ENCODE assay signal across 24 cellular contexts in genomic region chr19:9939301-9939913, GRCh38. TPM values are rescaled to one million over a fixed set of nuclear protein-coding genes. Genes with fewer than 3 reads are reported as not detected.
DNase-seq lines count a peak whose midpoint lies in the region; ATAC-seq, FAIRE-seq and TF ChIP-seq lines count a peak whose summit lies in the region.
"Had no signal": no experiment of that assay in that cellular context is flagged by ENCODE, and none has a peak within 500 bp of the region (broad histone marks: within the 10 kb centered on the region; RNA-seq: fewer than 3 reads in every experiment).

No MANE protein-coding gene starts in this region.

- DNase-seq in GM23248: peak; percentile 61
- DNase-seq in RPMI7951 (ENCODE audit: low read depth): peak; percentile 55
- no peak for DNase-seq in H1 (ENCODE audit: low read depth in 1 of 2, low spot score in 2 of 2)
- no peak for DNase-seq in neural crest cell (ENCODE audit: low read depth, low spot score)
- no peak for DNase-seq in activated T-cell treated with anti-CD3 and anti-CD28 coated beads, Interleukin-2, amount 50 U/mL, for 1 hour
- DNase-seq: activated CD4-positive, CD25-positive, alpha-beta regulatory T cell treated with anti-CD3 and anti-CD28 coated beads, Interleukin-2, amount 50 U/mL, for 72 hours; amniotic stem cell; cerebellar nuclear complex; foreskin keratinocyte; GF-D8; midbrain; NCI-H1048; NCI-H2081; NCI-H510A treated with DMSO at 0.1 percent for 48 hours; SIG-M5; stimulated activated CD4-positive, alpha-beta T cell treated with anti-CD3 and anti-CD28 coated beads, Interleukin-12 subunit alpha, Interleukin-12 subunit beta, amount 100 ng/mL, for 4 hours; T-helper 17 cell had no signal

- H4K5ac ChIP-seq in H1 (ENCODE audit: insufficient read length, low read depth, low read length): no peak overlapping the region

- H3F3A ChIP-seq in GM23248 (ENCODE audit: insufficient read depth): peaks cover 40% of the 10 kb centered on the region

- no peak overlapping the region for H3K27ac Mint-ChIP-seq in neural crest cell (ENCODE audit: unreplicated experiment)
- H3K27ac Mint-ChIP-seq: activated T-helper 2 cell treated with anti-CD3 and anti-CD28 coated beads, Interferon-gamma antibody, Interleukin-2, Interleukin-4, amounts not matched to agents 10 μg/mL and 5 μg/mL and 100 μg/mL, durations not matched to agents 14 hours and 24 hours and 36 hours; T-helper 17 cell had no signal

- H2AFZ ChIP-seq in GM23248 (no peak overlapping the region), H1 (ENCODE audit: low read length) (no peak overlapping the region)

- peaks cover 20% of the 10 kb centered on the region for H3K4me1 Mint-ChIP-seq in neural crest cell

- H3K4me3 Mint-ChIP-seq in neural crest cell: peak overlapping the region; percentile 54
- H3K4me3 Mint-ChIP-seq: T-helper 17 cell had no signal

- H3K9ac ChIP-seq in GM23248 (no peak overlapping the region), H1 (replicated peaks in 1 of 4; ENCODE audit: extremely low read depth in 1 of 4, low read depth in 3 of 4, low read length in 3 of 4) (no peak overlapping the region)
- H3K9ac ChIP-seq: BLaER1 treated with 17β-estradiol and CSF1 and Interleukin-3, amounts not matched to agents 10 nM and 100 nM had no signal

- H2BK20ac ChIP-seq in H1 (ENCODE audit: low read length): no peak overlapping the region

- no peak for FAIRE-seq in H1 (lab: Jason Lieb, UNC)

- no peak overlapping the region for H3K56ac ChIP-seq in H1 (replicated peaks; ENCODE audit: insufficient read length, low read depth, low read length)

- H3K4me1 ChIP-seq in GM23248 (ENCODE audit: insufficient read depth): peaks cover 14% of the 10 kb centered on the region
- H3K4me1 ChIP-seq in H1 (replicated peaks in 1 of 4; ENCODE audit: control insufficient read depth in 3 of 4, insufficient read depth in 4 of 4, low read length in 3 of 4): peaks cover 4 to 13% (median 7%) of the 10 kb centered on the region in 4 experiments
- H3K4me1 ChIP-seq: foreskin keratinocyte had no signal

- POLR2A ChIA-PET in H1 (lab: Charles Lee; ENCODE audit: partially characterized antibody): interaction anchor here (1.1 to 2.6 kb wide), 4 partner anchors 15 to 174 kb away, joined by 3 to 8 read pairs (median 4); no protein-coding TSS in a partner anchor

- peaks cover 10% of the 10 kb centered on the region for H3K9me3 Mint-ChIP-seq in neural crest cell
- H3K9me3 Mint-ChIP-seq: activated T-helper 2 cell treated with anti-CD3 and anti-CD28 coated beads, Interferon-gamma antibody, Interleukin-2, Interleukin-4, amounts not matched to agents 10 μg/mL and 5 μg/mL and 100 μg/mL, durations not matched to agents 14 hours and 24 hours and 36 hours had no signal

- ATAC-seq in GM21515 (IDR thresholded peaks at IDR 0.05; ENCODE audit: unreplicated experiment) (no peak), GM18505 (IDR thresholded peaks at IDR 0.05; ENCODE audit: unreplicated experiment) (no peak), GM18858 (IDR thresholded peaks at IDR 0.05; ENCODE audit: unreplicated experiment) (no peak)
- ATAC-seq: foreskin keratinocyte, T-helper 17 cell had no signal

- H3K14ac ChIP-seq in H1 (ENCODE audit: insufficient read length): no peak overlapping the region

- H3K36me3 Mint-ChIP-seq in neural crest cell (ENCODE audit: low read depth): no peaks in the 10 kb centered on the region

- no peak overlapping the region for H4K91ac ChIP-seq in H1 (replicated peaks; ENCODE audit: insufficient read length, low read length)

- H4K20me1 ChIP-seq in GM23248 (ENCODE audit: insufficient read depth) (no peaks in the 10 kb centered on the region), H1 (replicated peaks in 1 of 2; ENCODE audit: control insufficient read depth in 1 of 2, insufficient read depth in 2 of 2, low read length in 2 of 2) (no peaks in the 10 kb centered on the region)

- H2BK12ac ChIP-seq in H1 (ENCODE audit: low read depth, low read length): no peak overlapping the region

- peaks cover 13% of the 10 kb centered on the region for H3K23me2 ChIP-seq in H1 (ENCODE audit: low read depth, low read length)

- H3K79me2 ChIP-seq in GM23248 (ENCODE audit: insufficient read depth) (no peaks in the 10 kb centered on the region), H1 (ENCODE audit: control insufficient read depth in 1 of 2, insufficient read depth in 2 of 2, low read length in 2 of 2) (peaks cover 0 to 11% of the 10 kb centered on the region in 2 experiments; a peak in 1 of 4 replicates)

- H3K18ac ChIP-seq in H1 (ENCODE audit: extremely low read depth, low read length): no peak overlapping the region

- peak overlapping the region; percentile 64 for H3K4ac ChIP-seq in H1 (replicated peaks; ENCODE audit: insufficient read length, low read depth, low read length)

- CTCF ChIA-PET in H1 (lab: Charles Lee; ENCODE audit: partially characterized antibody): interaction anchor here (0.6 to 2.7 kb wide), 8 partner anchors 9 to 325 kb away, joined by 3 to 19 read pairs (median 4); no protein-coding TSS in a partner anchor

- H2BK5ac ChIP-seq in H1 (ENCODE audit: low read depth, low read length): no peak overlapping the region

- H3K9me3 ChIP-seq in GM23248 (ENCODE audit: low read depth) (no peaks in the 10 kb centered on the region), H1 (ENCODE audit: insufficient read depth in 2 of 2, low read depth in 1 of 2, low read length in 1 of 2) (peaks cover 9% of the 10 kb centered on the region in 2 experiments; a peak in 3 of 4 replicates)
- H3K9me3 ChIP-seq: neutrophil had no signal

- no peak overlapping the region for H2BK120ac ChIP-seq in H1 (replicated peaks; ENCODE audit: low read depth, low read length)

- no peak overlapping the region for H2AK5ac ChIP-seq in H1 (ENCODE audit: low read depth, low read length)

- no peak overlapping the region for H3K4me2 ChIP-seq in GM23248 (ENCODE audit: unreplicated experiment)
- H3K4me2 ChIP-seq in H1 (ENCODE audit: insufficient read depth in 1 of 2, low read depth in 2 of 2, low read length in 2 of 2): no peak overlapping the region
- H3K4me2 ChIP-seq: BLaER1 treated with 17β-estradiol and CSF1 and Interleukin-3, amounts not matched to agents 10 nM and 100 nM had no signal

- H3K27ac ChIP-seq in GM23248 (no peak overlapping the region), H1 (ENCODE audit: low read depth, low read length) (no peak overlapping the region)
- H3K27ac ChIP-seq: BLaER1 treated with 17β-estradiol and CSF1 and Interleukin-3, amounts not matched to agents 10 nM and 100 nM; foreskin keratinocyte; neutrophil; thoracic aorta had no signal

- H3K9me2 ChIP-seq in GM23248 (ENCODE audit: insufficient read depth): no peaks in the 10 kb centered on the region

- TF ChIP-seq POLR2A in H1 (IDR thresholded peaks at IDR 0.05; ENCODE audit: control extremely low read depth in 1 of 2, low read depth in 2 of 2, low read length in 2 of 2): no peak
- TF ChIP-seq POLR2A in GM18505 (IDR thresholded peaks at IDR 0.05; ENCODE audit: borderline replicate concordance, extremely low read depth, insufficient read depth, insufficient read length): no peak

- no peaks in the 10 kb centered on the region for H3K36me3 ChIP-seq in GM23248 (ENCODE audit: low read depth)
- no peaks in the 10 kb centered on the region for H3K36me3 ChIP-seq in H1 (ENCODE audit: control insufficient read depth in 2 of 4, insufficient read depth in 4 of 4, low read length in 3 of 4)
- H3K36me3 ChIP-seq: BLaER1 treated with 17β-estradiol and CSF1 and Interleukin-3, amounts not matched to agents 10 nM and 100 nM; neutrophil; thoracic aorta had no signal

- TF ChIP-seq CTCF in H1 (IDR thresholded peaks at IDR 0.05; ENCODE audit: control extremely low read depth in 1 of 3, insufficient read depth in 1 of 3, low read depth in 1 of 3, low read length in 3 of 3) (no peak), neural crest cell (conservative IDR thresholded peaks at IDR 0.05) (no peak)

- 53 to 57% methylated on average over 3 of the region's 3 CpGs for WGBS in GM23248 (ENCODE audit: low coverage in 1 of 2, low lambda C conversion rate in 2 of 2, missing lambda C conversion rate in 2 of 2), 2 experiments
- WGBS in H1 (ENCODE audit: extremely low coverage in 1 of 2, insufficient coverage in 1 of 2, insufficient read length in 1 of 2, insufficient replicate concordance in 2 of 2, low coverage in 1 of 2, low lambda C conversion rate in 2 of 2, missing lambda C conversion rate in 1 of 2), 2 experiments: 79% methylated on average over 3 of the region's 3 CpGs; no CpG with 5 or more reads in 1 of the 2 experiments

- no peak overlapping the region for H3K23ac ChIP-seq in H1 (ENCODE audit: insufficient read length)

- H3K79me1 ChIP-seq in H1 (ENCODE audit: low read depth, low read length): no peaks in the 10 kb centered on the region; the same call in 1 of the 2 replicates

- H2BK15ac ChIP-seq in H1 (ENCODE audit: low read length): peak overlapping the region; percentile 84; the same call in 1 of the 2 replicates

- H3K27me3 ChIP-seq in GM23248 (replicated peaks; ENCODE audit: insufficient read depth): peaks cover 9% of the 10 kb centered on the region; the same call in 1 of the 2 replicates
- peaks cover 0 to 2% (median 0%) of the 10 kb centered on the region in 4 experiments; a peak in 2 of 7 replicates for H3K27me3 ChIP-seq in H1 (replicated peaks in 1 of 4; ENCODE audit: control insufficient read depth in 3 of 4, extremely low read depth in 1 of 4, insufficient read depth in 3 of 4, low read length in 3 of 4)

- H4K8ac ChIP-seq in H1 (ENCODE audit: extremely low read depth, insufficient read depth, low read length): no peak overlapping the region

- TF ChIP-seq RAD21 in H1 (IDR thresholded peaks at IDR 0.05 in 1 of 2, conservative IDR thresholded peaks at IDR 0.05 in 1 of 2; ENCODE audit: low read depth in 2 of 2, low read length in 2 of 2): no peak

- H3K4me3 ChIP-seq in GM23248 (no peak overlapping the region), H1 (ENCODE audit: extremely low read depth in 1 of 4, insufficient read depth in 2 of 4, low read depth in 3 of 4, low read length in 4 of 4) (no peak overlapping the region)
- H3K4me3 ChIP-seq: BLaER1 treated with 17β-estradiol and CSF1 and Interleukin-3, amounts not matched to agents 10 nM and 100 nM; thoracic aorta had no signal

- no peak for TF ChIP-seq EP300 in H1 (IDR thresholded peaks at IDR 0.05; ENCODE audit: borderline replicate concordance in 1 of 2, low read depth in 2 of 2, low read length in 2 of 2)

- H3K27me3 Mint-ChIP-seq in neural crest cell (ENCODE audit: low read depth): peaks cover 64% of the 10 kb centered on the region

- in situ Hi-C loops in GM23248 (cut with MboI): loop anchor here (10.0 to 25.0 kb wide), 3 partner anchors 85 to 448 kb away; partner anchors contain the start of genes S1PR2 and TYK2

RNA-seq across cellular contexts. Expression of gene OLFM2, which starts 3.1 kb away (rescaled TPM):
- total RNA-seq in GM23248 (2014; rRNA removed; shearing (Covaris generic)): 11.6 and 26.2 TPM in 2 replicates
- polyA plus RNA-seq in GM23248 (2016; fragmentation: Nextera tagmentation; extraction: Ambion mirVana): 8.9 and 9.4 TPM in 2 replicates
- 0.49 and 1.4 TPM in 2 replicates for total RNA-seq in RPMI7951 (2014; rRNA removed; shearing (Covaris generic))
- total RNA-seq in H1 (2021; fragmentation: NEBNext Ultra II Directional; extraction: Animal tissue kit (Norgen Biotek cat#: 25700)): 68.2 and 72.0 TPM in 2 replicates
- 151 and 238 TPM in 2 replicates for polyA plus RNA-seq in H1 (2011; rRNA removed)
- 133 TPM for polyA plus RNA-seq in H1 (2011; cell fraction: cytosol; rRNA removed)
- polyA plus RNA-seq in H1 (2011; cell fraction: nucleus; rRNA removed): 130 TPM
- 45.7 to 81.7 TPM (median 69.5 TPM) in 4 replicates for polyA plus RNA-seq in H1 (2012, experiment 1 of 2)
- polyA plus RNA-seq in H1 (2012, experiment 2 of 2): 69.6 TPM
- 86.9 TPM for polyA plus RNA-seq in H1 (2013, experiment 1 of 2)
- 91.1 TPM for polyA plus RNA-seq in H1 (2013, experiment 2 of 2)
- 61.1 and 62.1 TPM in 2 replicates for polyA minus RNA-seq in H1 (2011; rRNA and poly(A)+ RNA removed)
- 74.7 TPM for polyA minus RNA-seq in H1 (2011; cell fraction: cytosol; rRNA and poly(A)+ RNA removed)
- 48.8 TPM for polyA minus RNA-seq in H1 (2011; cell fraction: nucleus; rRNA and poly(A)+ RNA removed)
- 6.8 and 7.3 TPM in 2 replicates for total RNA-seq in neural crest cell

Comparison
In these comparisons a context has a peak if more than half of its experiments do, and no peak if none do; other contexts are left out.
1. DNase-seq: peak in GM23248 (single experiment) and RPMI7951 (single experiment); none in H1 (0 of 2), neural crest cell (single experiment) and activated T-cell treated with anti-CD3 and anti-CD28 coated beads, Interleukin-2, amount 50 U/mL, for 1 hour (single experiment).